In the genomic region with DNA sequence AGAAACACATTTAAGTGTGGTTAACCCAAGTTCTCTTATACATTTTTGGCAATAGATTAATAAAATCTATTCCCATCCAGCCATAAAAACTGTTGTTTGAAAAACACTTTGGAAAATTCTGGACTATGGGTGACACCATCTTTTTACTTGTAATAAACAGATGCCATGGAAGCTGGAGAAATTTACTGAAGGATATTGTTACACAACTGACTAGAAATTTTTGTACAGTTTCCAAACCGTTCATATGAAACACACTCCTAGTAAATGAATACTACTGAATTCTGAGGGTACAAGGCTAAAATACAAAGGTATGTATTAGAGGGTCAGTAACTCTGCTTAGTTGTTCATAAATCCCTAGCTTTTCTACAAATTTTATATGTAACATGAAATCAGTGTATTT, we compare ENCODE assay signal across 29 cellular contexts.
"Had no signal": no experiment of that assay in that cellular context is flagged by ENCODE, and none has a peak within 500 bp of the region (broad histone marks: within the 10 kb centered on the region; RNA-seq: fewer than 3 reads in every experiment).

No MANE protein-coding gene starts in this region.

- ATAC-seq: body of pancreas; effector memory CD8-positive, alpha-beta T cell; gastroesophageal sphincter; left colon; naive thymus-derived CD4-positive, alpha-beta T cell had no signal

- H3K4me3 ChIP-seq: adrenal gland, body of pancreas, cardiac muscle cell, coronary artery, dorsolateral prefrontal cortex, gastroesophageal sphincter, psoas muscle, tibial nerve had no signal

- H3K27ac Mint-ChIP-seq: effector memory CD8-positive, alpha-beta T cell had no signal

- DNase-seq: activated CD4-positive, alpha-beta T cell treated with anti-CD3 and anti-CD28 coated beads for 4 hours; activated CD4-positive, alpha-beta T cell treated with anti-CD3 and anti-CD28 coated beads, Interleukin-2, amount 50 U/mL, for 4 hours; activated CD8-positive, alpha-beta memory T cell treated with anti-CD3 and anti-CD28 coated beads for 24 hours; activated effector memory CD4-positive, alpha-beta T cell treated with Interleukin-2 at 50 U/mL for 16 hours; activated naive CD4-positive, alpha-beta T cell treated with Interleukin-2 at 50 U/mL for 16 hours; adrenal gland; aorta; body of pancreas; cerebellar nuclear complex; dorsolateral prefrontal cortex; effector memory CD8-positive, alpha-beta T cell; erythroblast; head of caudate nucleus; hippocampal formation; kidney; left colon; naive thymus-derived CD4-positive, alpha-beta T cell; occipital lobe; psoas muscle; stimulated activated CD4-positive, alpha-beta T cell treated with anti-CD3 and anti-CD28 coated beads, Interleukin-15, amount 100 ng/mL, for 24 hours; stimulated activated CD4-positive, alpha-beta T cell treated with anti-CD3 and anti-CD28 coated beads, Interleukin-2, amount 100 ng/mL, for 24 hours; stimulated activated naive CD4-positive, alpha-beta T cell treated with Interleukin-2 at 50 U/mL for 16 hours had no signal

- H3K27me3 Mint-ChIP-seq: activated naive CD8-positive, alpha-beta T cell; effector memory CD8-positive, alpha-beta T cell; naive thymus-derived CD4-positive, alpha-beta T cell had no signal

- H3K4me3 Mint-ChIP-seq: activated naive CD8-positive, alpha-beta T cell; effector memory CD8-positive, alpha-beta T cell; mesothelial cell of epicardium; naive thymus-derived CD4-positive, alpha-beta T cell; neural crest cell had no signal

- H3K9me3 Mint-ChIP-seq: effector memory CD8-positive, alpha-beta T cell had no signal
